1 cellular context compared by ENCODE assay signal in the genomic region with DNA sequence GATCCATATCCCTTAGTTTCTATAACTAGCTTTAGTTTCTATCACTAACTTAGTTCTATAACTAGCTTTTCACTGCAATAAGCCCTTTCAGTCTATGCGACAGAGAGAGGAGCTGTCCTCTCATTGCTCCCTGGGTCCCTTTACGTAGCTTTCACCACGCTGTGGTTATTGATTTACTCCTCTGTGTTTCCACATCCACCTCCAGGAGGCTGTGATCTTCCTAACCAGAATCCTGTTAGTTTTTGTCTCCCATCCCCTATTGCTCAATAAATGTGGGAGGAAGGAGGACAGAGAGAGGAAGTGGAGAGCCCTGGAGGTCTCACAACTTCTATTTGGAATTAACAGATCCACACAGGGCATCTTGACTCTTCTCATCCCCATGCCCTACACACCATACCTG.
TF ChIP-seq lines count a peak whose summit lies in the region.

No MANE protein-coding gene starts in this region.

TF ChIP-seq in WTC11, 78 proteins besides CTCF, POLR2A, EP300 and RAD21 (continued from another document):
- TF ChIP-seq, protein P1, sequence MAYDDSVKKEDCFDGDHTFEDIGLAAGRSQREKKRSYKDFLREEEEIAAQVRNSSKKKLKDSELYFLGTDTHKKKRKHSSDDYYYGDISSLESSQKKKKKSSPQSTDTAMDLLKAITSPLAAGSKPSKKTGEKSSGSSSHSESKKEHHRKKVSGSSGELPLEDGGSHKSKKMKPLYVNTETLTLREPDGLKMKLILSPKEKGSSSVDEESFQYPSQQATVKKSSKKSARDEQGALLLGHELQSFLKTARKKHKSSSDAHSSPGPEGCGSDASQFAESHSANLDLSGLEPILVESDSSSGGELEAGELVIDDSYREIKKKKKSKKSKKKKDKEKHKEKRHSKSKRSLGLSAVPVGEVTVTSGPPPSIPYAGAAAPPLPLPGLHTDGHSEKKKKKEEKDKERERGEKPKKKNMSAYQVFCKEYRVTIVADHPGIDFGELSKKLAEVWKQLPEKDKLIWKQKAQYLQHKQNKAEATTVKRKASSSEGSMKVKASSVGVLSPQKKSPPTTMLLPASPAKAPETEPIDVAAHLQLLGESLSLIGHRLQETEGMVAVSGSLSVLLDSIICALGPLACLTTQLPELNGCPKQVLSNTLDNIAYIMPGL (CRISPR knock-in tag; IDR thresholded peaks at IDR 0.05), result no peak
